In the genomic region with DNA sequence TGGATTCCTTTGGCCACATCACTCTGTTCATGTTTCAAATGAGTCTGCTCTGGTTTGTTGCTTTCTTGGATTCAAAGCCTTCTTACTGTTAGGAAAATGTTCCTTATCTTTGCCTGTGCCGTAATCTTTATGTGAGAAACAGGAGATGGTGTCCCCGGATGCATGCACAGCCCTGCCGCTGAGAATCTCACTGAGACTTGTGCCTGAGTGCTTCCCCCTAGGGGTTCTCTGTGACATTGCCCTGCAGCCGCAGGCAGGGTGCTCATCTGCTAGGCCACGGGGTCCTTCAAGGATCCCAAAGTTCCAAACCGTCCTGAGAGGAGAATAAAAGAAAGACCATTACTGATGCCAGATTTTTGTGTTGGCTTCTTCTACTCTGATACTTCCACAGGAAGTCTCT, we compare ENCODE assay signal across 8 cellular contexts.
A peak's percentile ranks its signal among the peaks of the same experiment; 100 is the strongest.
DNase-seq lines count a peak whose midpoint lies in the region; TF ChIP-seq lines count a peak whose summit lies in the region.

No MANE protein-coding gene starts in this region.

- WGBS in suprapubic skin, result 84% methylated on average over 6 of the region's 6 CpGs

- H3K27ac ChIP-seq in 22Rv1, result no peak overlapping the region
- H3K27ac ChIP-seq in suprapubic skin, result no peak overlapping the region

- H3K9me3 ChIP-seq in suprapubic skin, result no peaks in the 10 kb centered on the region

- no peaks in the 10 kb centered on the region for H3K36me3 ChIP-seq in suprapubic skin

- peak; percentile 85 for TF ChIP-seq CTCF in 22Rv1 (IDR thresholded peaks at IDR 0.05)
- peak; percentile 61 for TF ChIP-seq CTCF in GM10248 (IDR thresholded peaks at IDR 0.05; ENCODE audit: control extremely low read depth, extremely low read depth, low read depth, missing control alignments)
- peak; percentile 61 for TF ChIP-seq CTCF in epithelial cell of esophagus (IDR thresholded peaks at IDR 0.05; ENCODE audit: insufficient read depth, low read depth, low read length, missing control alignments)
- peak in 1 of 2 donors; percentile 59 for TF ChIP-seq CTCF in suprapubic skin (IDR thresholded peaks at IDR 0.05)

- POLR2A ChIA-PET in GM10248 (lab: Yijun Ruan, JAX), result no interaction called here

- no peak for TF ChIP-seq EP300 in suprapubic skin (IDR thresholded peaks at IDR 0.05)

- H3K4me3 ChIP-seq in epithelial cell of esophagus (ENCODE audit: low read length) (no peak overlapping the region), suprapubic skin (no peak overlapping the region)

- H3K4me1 ChIP-seq in suprapubic skin, result peaks cover 7% of the 10 kb centered on the region

- TF ChIP-seq POLR2A in suprapubic skin (IDR thresholded peaks at IDR 0.05), result no peak

- peak; percentile 29 for DNase-seq in GM10248 (ENCODE audit: extremely low spot score)
- DNase-seq in MV-4-11 (lab: John Stamatoyannopoulos, UW), result peak; percentile 6
- peak; percentile 23 for DNase-seq in epithelial cell of esophagus (ENCODE audit: low read depth)
- DNase-seq in effector CD8-positive, alpha-beta T cell (lab: John Stamatoyannopoulos, UW), result no peak
- DNase-seq in COLO829 (ENCODE audit: low spot score), result no peak
- no peak for DNase-seq in effector CD4-positive, alpha-beta T cell
- DNase-seq in suprapubic skin (ENCODE audit: low spot score in 2 of 2), result no peak

- CTCF ChIA-PET in GM10248 (lab: Yijun Ruan, JAX), result interaction anchor here (1.0 kb wide), 1 partner anchor 47 kb away, joined by 3 read pairs; no protein-coding TSS in a partner anchor

- H3K27me3 ChIP-seq in suprapubic skin, result no peaks in the 10 kb centered on the region

Comparison
In these comparisons a context has a peak if more than half of its experiments do, and no peak if none do; other contexts are left out.
1. DNase-seq: peak in GM10248 (single experiment), MV-4-11 (single experiment) and epithelial cell of esophagus (single experiment); none in effector CD8-positive, alpha-beta T cell (single experiment), COLO829 (single experiment), effector CD4-positive, alpha-beta T cell (single experiment) and suprapubic skin (0 of 2).